ENCODE assay signal across 20 cellular contexts in the genomic region with DNA sequence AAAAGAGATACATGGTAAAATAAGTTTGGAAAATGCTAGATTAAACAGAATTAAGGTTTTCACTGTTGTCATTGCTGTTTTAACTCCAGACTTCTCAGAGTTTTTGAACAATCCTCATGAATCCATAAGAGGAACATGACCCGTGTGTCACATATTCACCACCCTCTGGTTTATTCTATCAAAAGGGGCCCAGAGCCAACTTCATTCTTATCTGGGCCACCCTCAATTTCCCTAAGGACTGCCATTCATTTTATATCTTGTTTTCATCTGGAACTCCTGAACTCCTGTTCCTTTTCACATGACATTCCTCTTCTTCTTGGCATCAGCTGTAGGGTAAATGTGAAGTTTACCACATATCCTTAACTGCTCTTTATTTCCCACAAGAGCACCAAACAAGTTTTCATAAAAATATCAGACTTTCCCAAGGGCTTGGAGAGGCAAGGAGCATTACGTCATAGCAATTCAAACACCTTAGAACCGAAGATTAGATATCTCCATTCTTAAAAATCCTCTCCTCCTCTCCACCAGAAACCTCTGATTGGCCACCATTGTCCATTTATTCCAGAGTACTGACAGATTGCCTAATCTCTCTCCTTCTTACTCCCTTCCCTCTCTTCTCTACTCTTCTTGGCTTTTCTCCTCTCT.
DNase-seq lines count a peak whose midpoint lies in the region; ATAC-seq, FAIRE-seq and TF ChIP-seq lines count a peak whose summit lies in the region.
"Had no signal": no experiment of that assay in that cellular context is flagged by ENCODE, and none has a peak within 500 bp of the region (broad histone marks: within the 10 kb centered on the region; RNA-seq: fewer than 3 reads in every experiment).

No MANE protein-coding gene starts in this region.

- H3K4me2 ChIP-seq in endothelial cell of umbilical vein (ENCODE audit: insufficient read depth, low read length): no peak overlapping the region
- H3K4me2 ChIP-seq: BLaER1 had no signal

- H3K9me3 ChIP-seq in heart right ventricle: no peaks in the 10 kb centered on the region
- H3K9me3 ChIP-seq in BE2C: no peaks in the 10 kb centered on the region
- H3K9me3 ChIP-seq in HEK293 (ENCODE audit: control insufficient read depth, insufficient read depth, low read depth, low read length): no peaks in the 10 kb centered on the region
- no peaks in the 10 kb centered on the region for H3K9me3 ChIP-seq in endothelial cell of umbilical vein (replicated peaks; ENCODE audit: control insufficient read depth, insufficient read depth, low read length)
- no peaks in the 10 kb centered on the region for H3K9me3 ChIP-seq in transverse colon
- H3K9me3 ChIP-seq: BLaER1, Caco-2, HAP-1 had no signal

- no peak overlapping the region for H2AFZ ChIP-seq in endothelial cell of umbilical vein (ENCODE audit: low read depth, low read length)

- TF ChIP-seq CTCF in heart right ventricle (IDR thresholded peaks at IDR 0.05) (no peak), BE2C (IDR thresholded peaks at IDR 0.05; ENCODE audit: low read depth, low read length) (no peak), HEK293 (tag by site-specific recombination; IDR thresholded peaks at IDR 0.05) (no peak), endothelial cell of umbilical vein (IDR thresholded peaks at IDR 0.05; ENCODE audit: extremely low read depth in 1 of 2, insufficient read depth in 1 of 2, low read depth in 1 of 2, low read length in 2 of 2) (no peak), transverse colon (IDR thresholded peaks at IDR 0.05) (no peak)

- no peaks in the 10 kb centered on the region for H3K9me1 ChIP-seq in endothelial cell of umbilical vein (replicated peaks; ENCODE audit: control insufficient read depth, extremely low read depth, insufficient read depth, low read length)

- no peak for TF ChIP-seq EP300 in transverse colon (IDR thresholded peaks at IDR 0.05; ENCODE audit: low read depth)

- 29 to 32% methylated on average over 3 of the region's 3 CpGs for WGBS in heart right ventricle, 2 donors
- WGBS in transverse colon (ENCODE audit: low coverage in 1 of 2), 2 donors: 76 to 90% methylated on average over 3 of the region's 3 CpGs

- H3K27ac ChIP-seq in heart right ventricle: peak overlapping the region in 5 of 10 donors; percentile 10 to 41 (median 11)
- H3K27ac ChIP-seq in HEK293 (ENCODE audit: extremely low read depth, low read depth, low read length): no peak overlapping the region
- no peak overlapping the region for H3K27ac ChIP-seq in endothelial cell of umbilical vein (ENCODE audit: insufficient read depth, low read depth, low read length)
- H3K27ac ChIP-seq in transverse colon: no peak overlapping the region
- H3K27ac ChIP-seq: BLaER1, C4-2B had no signal

- no peaks in the 10 kb centered on the region for H4K20me1 ChIP-seq in endothelial cell of umbilical vein (replicated peaks; ENCODE audit: control insufficient read depth, extremely low read depth, insufficient read depth, low read length)
- H4K20me1 ChIP-seq: BLaER1 had no signal

- ATAC-seq in heart right ventricle (peak in 6 of 8 donors; percentile 29 to 54 (median 41)), left ventricle myocardium superior (no peak)
- ATAC-seq: CD8-positive, alpha-beta T cell had no signal

- H3K79me2 ChIP-seq in endothelial cell of umbilical vein (ENCODE audit: control insufficient read depth, insufficient read depth, low read length): no peaks in the 10 kb centered on the region

- no peaks in the 10 kb centered on the region for H3K27me3 ChIP-seq in heart right ventricle
- no peaks in the 10 kb centered on the region for H3K27me3 ChIP-seq in BE2C
- H3K27me3 ChIP-seq in endothelial cell of umbilical vein (ENCODE audit: control insufficient read depth in 2 of 2, insufficient read depth in 2 of 2, low read length in 2 of 2): no peaks in the 10 kb centered on the region
- no peaks in the 10 kb centered on the region for H3K27me3 ChIP-seq in transverse colon
- H3K27me3 ChIP-seq: BLaER1 had no signal

- POLR2A ChIA-PET in HEK293 (lab: Yijun Ruan, JAX): no interaction called here
- POLR2A ChIA-PET in endothelial cell of umbilical vein (lab: Charles Lee): interaction anchor here (0.6 kb wide), 1 partner anchor 40 kb away, joined by 3 read pairs; no protein-coding TSS in a partner anchor

- no TSS peak for BruUV-seq in endothelial cell of umbilical vein (replicated peaks; lab: Mats Ljungman, UMichigan)

- in situ Hi-C loops in transverse colon (cut with MboI; ENCODE audit: low pct_ligation_motif_present in 1 of 4, low pct_unique_long_range_greater_than_20kb in 1 of 4, low sequenced_read_pairs in 3 of 4): no loop called here

- H3K36me3 ChIP-seq in heart right ventricle (no peaks in the 10 kb centered on the region), BE2C (no peaks in the 10 kb centered on the region), HEK293 (ENCODE audit: control insufficient read depth in 2 of 2, insufficient read depth in 1 of 2, low read length in 2 of 2) (no peaks in the 10 kb centered on the region), endothelial cell of umbilical vein (ENCODE audit: control insufficient read depth in 2 of 2, extremely low read depth in 1 of 2, insufficient read depth in 2 of 2, low read length in 2 of 2) (no peaks in the 10 kb centered on the region), transverse colon (no peaks in the 10 kb centered on the region)
- H3K36me3 ChIP-seq: BLaER1, HAP-1 had no signal

- no peak overlapping the region for H3K9ac ChIP-seq in endothelial cell of umbilical vein (replicated peaks; ENCODE audit: extremely low read depth, insufficient read depth, low read length)
- H3K9ac ChIP-seq: BLaER1 had no signal

- no peak for FAIRE-seq in endothelial cell of umbilical vein (lab: Jason Lieb, UNC)
- FAIRE-seq: G401.6, GM12892, H54 had no signal

- no peak for TF ChIP-seq POLR2A in endothelial cell of umbilical vein (IDR thresholded peaks at IDR 0.05; ENCODE audit: low read depth, low read length)
- no peak for TF ChIP-seq POLR2A in transverse colon (IDR thresholded peaks at IDR 0.05)

- intact Hi-C loops in heart right ventricle (cut with DNase I) (loop anchor here in 6 of 10 donors (5.0 to 10.0 kb wide), 6 partner anchors 114 to 976 kb away; no protein-coding TSS in a partner anchor), left ventricle myocardium superior (cut with micrococcal nuclease) (no loop called here), endothelial cell of umbilical vein (cut with micrococcal nuclease) (no loop called here), transverse colon (cut with DNase I; ENCODE audit: low total_unique reads) (no loop called here)

- H3K4me1 ChIP-seq in heart right ventricle (peaks cover 0 to 38% (median 18%) of the 10 kb centered on the region in 9 donors), BE2C (peaks cover 16% of the 10 kb centered on the region), HEK293 (ENCODE audit: control insufficient read depth, insufficient read depth, low read length) (no peaks in the 10 kb centered on the region; the same call in 1 of the 2 replicates), endothelial cell of umbilical vein (ENCODE audit: control insufficient read depth, extremely low read depth, insufficient read depth, low read length) (no peaks in the 10 kb centered on the region), transverse colon (peaks cover 0 to 5% (median 0%) of the 10 kb centered on the region in 4 donors)
- H3K4me1 ChIP-seq: BLaER1, Caco-2, HAP-1 had no signal

- DNase-seq in heart right ventricle (no peak), left ventricle myocardium superior (no peak), BE2C (no peak), endothelial cell of umbilical vein (ENCODE audit: low read depth, low spot score) (peak; percentile 96), transverse colon (no peak), occipital lobe (lab: John Stamatoyannopoulos, UW) (no peak), NCI-H526 treated with DMSO at 0.1 percent for 48 hours (lab: John Stamatoyannopoulos, UW) (no peak)
- DNase-seq: Caco-2; CD4-positive, CD25-positive, alpha-beta regulatory T cell; CD8-positive, alpha-beta T cell; DMS153; DND-41; GOT3 had no signal

- H3K4me3 ChIP-seq in heart right ventricle (no peak overlapping the region), BE2C (ENCODE audit: low read depth, low read length) (peak overlapping the region; percentile 5; the same call in 1 of the 2 replicates), HEK293 (ENCODE audit: low read depth, low read length) (no peak overlapping the region), endothelial cell of umbilical vein (replicated peaks in 1 of 3; ENCODE audit: insufficient read depth in 1 of 3, low read depth in 1 of 3, low read length in 3 of 3) (no peak overlapping the region), transverse colon (no peak overlapping the region)
- H3K4me3 ChIP-seq: BLaER1, HAP-1 had no signal

- CTCF ChIA-PET in HEK293 (lab: Yijun Ruan, JAX): no interaction called here
- CTCF ChIA-PET in endothelial cell of umbilical vein (lab: Charles Lee): interaction anchor here (1.2 to 11.5 kb wide), 3 partner anchors 10 to 154 kb away, joined by 5 to 209 read pairs (median 9); no protein-coding TSS in a partner anchor

- dilution Hi-C loops in endothelial cell of umbilical vein (cut with MboI; ENCODE audit: extremely low pct_ligation_motif_present, low sequenced_read_pairs): no loop called here

TF ChIP-seq in HEK293, 187 proteins besides CTCF, POLR2A, EP300 and RAD21 (continues in another document):
- TF ChIP-seq, protein P1, sequence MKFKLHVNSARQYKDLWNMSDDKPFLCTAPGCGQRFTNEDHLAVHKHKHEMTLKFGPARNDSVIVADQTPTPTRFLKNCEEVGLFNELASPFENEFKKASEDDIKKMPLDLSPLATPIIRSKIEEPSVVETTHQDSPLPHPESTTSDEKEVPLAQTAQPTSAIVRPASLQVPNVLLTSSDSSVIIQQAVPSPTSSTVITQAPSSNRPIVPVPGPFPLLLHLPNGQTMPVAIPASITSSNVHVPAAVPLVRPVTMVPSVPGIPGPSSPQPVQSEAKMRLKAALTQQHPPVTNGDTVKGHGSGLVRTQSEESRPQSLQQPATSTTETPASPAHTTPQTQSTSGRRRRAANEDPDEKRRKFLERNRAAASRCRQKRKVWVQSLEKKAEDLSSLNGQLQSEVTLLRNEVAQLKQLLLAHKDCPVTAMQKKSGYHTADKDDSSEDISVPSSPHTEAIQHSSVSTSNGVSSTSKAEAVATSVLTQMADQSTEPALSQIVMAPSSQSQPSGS (tag by site-specific recombination; IDR thresholded peaks at IDR 0.05; ENCODE audit: low read depth): 0 out of 2 replicates have a peak, but pooled peaks have one; percentile 60

TF ChIP-seq in endothelial cell of umbilical vein, 7 proteins besides CTCF, POLR2A, EP300 and RAD21 (continues in another document):
- TF ChIP-seq MYC (IDR thresholded peaks at IDR 0.05; ENCODE audit: low read depth, low read length) (no peak), JUN (IDR thresholded peaks at IDR 0.05; ENCODE audit: borderline replicate concordance, insufficient read depth, insufficient read length, low read depth) (peak; percentile 59), FOS (IDR thresholded peaks at IDR 0.05; ENCODE audit: borderline replicate concordance, insufficient read depth, low read length) (no peak), EZH2 (IDR thresholded peaks at IDR 0.05; ENCODE audit: borderline replicate concordance, low read depth, low read length, severe bottlenecking) (no peak)
- TF ChIP-seq, protein P2, sequence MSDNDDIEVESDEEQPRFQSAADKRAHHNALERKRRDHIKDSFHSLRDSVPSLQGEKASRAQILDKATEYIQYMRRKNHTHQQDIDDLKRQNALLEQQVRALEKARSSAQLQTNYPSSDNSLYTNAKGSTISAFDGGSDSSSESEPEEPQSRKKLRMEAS (IDR thresholded peaks at IDR 0.05; ENCODE audit: insufficient read depth, insufficient read length): no peak

Comparison
In these comparisons a context has a peak if more than half of its experiments do, and no peak if none do; other contexts are left out.
1. intact Hi-C loops: an anchor here in heart right ventricle (5.0 to 10.0 kb wide); none called in left ventricle myocardium superior, endothelial cell of umbilical vein and transverse colon.